In the genomic region with DNA sequence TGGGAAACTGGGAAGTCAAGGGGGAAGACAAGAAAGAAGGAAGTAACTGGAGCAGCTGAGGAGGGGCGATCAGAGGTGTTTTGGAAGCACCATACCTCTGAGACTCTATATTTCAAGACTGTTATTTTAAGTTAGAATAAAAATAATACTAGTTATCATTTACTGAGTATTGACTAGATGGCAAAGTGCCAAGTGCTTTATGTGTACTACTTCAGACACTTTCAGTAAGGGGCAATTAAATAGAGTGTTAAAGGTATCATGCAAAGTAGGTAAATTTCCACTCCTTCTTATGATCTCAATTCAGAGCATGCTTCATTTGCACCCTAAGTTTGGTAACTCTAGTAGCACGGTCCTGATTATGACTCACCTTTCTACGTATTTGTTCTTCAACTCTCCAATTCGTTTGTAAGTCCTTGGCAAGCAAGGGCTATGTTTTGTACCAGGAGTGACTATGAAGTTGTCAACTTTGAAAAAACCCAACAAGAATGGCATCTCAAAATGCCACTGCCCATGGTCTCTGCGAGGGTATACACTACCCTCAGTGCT, we compare ENCODE assay signal across 24 cellular contexts.
DNase-seq lines count a peak whose midpoint lies in the region; ATAC-seq, FAIRE-seq and TF ChIP-seq lines count a peak whose summit lies in the region.
"Had no signal": no experiment of that assay in that cellular context is flagged by ENCODE, and none has a peak within 500 bp of the region (broad histone marks: within the 10 kb centered on the region; RNA-seq: fewer than 3 reads in every experiment).

No MANE protein-coding gene starts in this region.

- no peak overlapping the region for H3K27ac ChIP-seq in GM23338 (ENCODE audit: low read depth)
- peak overlapping the region; percentile 40 for H3K27ac ChIP-seq in lower lobe of right lung
- H3K27ac ChIP-seq: tibial nerve, WERI-Rb-1 had no signal

- H3F3A ChIP-seq in GM23338 (replicated peaks; ENCODE audit: low read depth) = peaks cover 6% of the 10 kb centered on the region; the same call in 1 of the 2 replicates

- H3K4me1 Mint-ChIP-seq in GM23338 = peaks cover 78% of the 10 kb centered on the region

- H3K4me3 ChIP-seq in GM23338 = no peak overlapping the region
- no peak overlapping the region for H3K4me3 ChIP-seq in lower lobe of right lung
- H3K4me3 ChIP-seq: tibial nerve had no signal

- H3K9me2 ChIP-seq in GM23338 (ENCODE audit: insufficient read depth) = no peaks in the 10 kb centered on the region

- H3K36me3 ChIP-seq in GM23338 (ENCODE audit: insufficient read depth) (no peaks in the 10 kb centered on the region), lower lobe of right lung (peaks cover 2% of the 10 kb centered on the region)

- no peak for FAIRE-seq in HTR-8/SVneo (lab: Jason Lieb, UNC)
- FAIRE-seq: GM18507 had no signal

- H3K36me3 Mint-ChIP-seq in GM23338 (ENCODE audit: low read depth) = no peaks in the 10 kb centered on the region

- DNase-seq in GM23338 (ENCODE audit: low spot score) (no peak), NCI-H1436 treated with DMSO at 0.1 percent for 48 hours (lab: John Stamatoyannopoulos, UW) (peak; percentile 9), astrocyte of the hippocampus (ENCODE audit: low read depth, low spot score) (peak; percentile 56), lower lobe of right lung (no peak), SHP77 (lab: John Stamatoyannopoulos, UW) (no peak), HTR-8/SVneo (ENCODE audit: insufficient read length, low spot score) (no peak), NCI-H526 (lab: John Stamatoyannopoulos, UW) (no peak)
- DNase-seq: activated CD4-positive, alpha-beta T cell treated with anti-CD3 and anti-CD28 coated beads, Interleukin-2, amount 50 U/mL, for 48 hours; activated naive CD4-positive, alpha-beta T cell treated with Interleukin-2 at 50 U/mL for 16 hours; activated T-cell treated with anti-CD3 and anti-CD28 coated beads for 4 hours; AML-193; aorta; COR-L47; GOT3; islet precursor cell; mesenchymal stem cell; naive thymus-derived CD4-positive, alpha-beta T cell; stimulated activated CD4-positive, alpha-beta T cell treated with anti-CD3 and anti-CD28 coated beads, Interleukin-1b, Interleukin-23, amount 100 ng/mL, for 48 hours; stimulated activated naive CD4-positive, alpha-beta T cell treated with Interleukin-2 at 50 U/mL for 16 hours; T-helper 17 cell; WERI-Rb-1 had no signal

- peaks cover 4% of the 10 kb centered on the region for H3K27me3 Mint-ChIP-seq in GM23338 (ENCODE audit: insufficient read depth, low read depth, poor library complexity)
- H3K27me3 Mint-ChIP-seq: naive thymus-derived CD4-positive, alpha-beta T cell; T-helper 17 cell had no signal

- no peak overlapping the region for H3K4me3 Mint-ChIP-seq in GM23338
- H3K4me3 Mint-ChIP-seq: endodermal cell; naive thymus-derived CD4-positive, alpha-beta T cell; T-helper 17 cell had no signal

- ATAC-seq in GM23338 (no peak), lower lobe of right lung (peak; percentile 76 to 84)
- ATAC-seq: naive thymus-derived CD4-positive, alpha-beta T cell; T-helper 17 cell had no signal

- H3K9me3 ChIP-seq in lower lobe of right lung = no peaks in the 10 kb centered on the region
- H3K9me3 ChIP-seq: tibial nerve had no signal

- TF ChIP-seq CTCF in GM23338 (conservative IDR thresholded peaks at IDR 0.05; ENCODE audit: low read depth in 2 of 2) (no peak), lower lobe of right lung (IDR thresholded peaks at IDR 0.05) (no peak)

- no peak overlapping the region for H2AFZ ChIP-seq in GM23338

- no peaks in the 10 kb centered on the region for H3K9me3 Mint-ChIP-seq in GM23338
- H3K9me3 Mint-ChIP-seq: endodermal cell; naive thymus-derived CD4-positive, alpha-beta T cell had no signal

- peaks cover 79% of the 10 kb centered on the region for H3K4me1 ChIP-seq in GM23338 (ENCODE audit: insufficient read depth)
- peaks cover 5% of the 10 kb centered on the region for H3K4me1 ChIP-seq in lower lobe of right lung

- H3K27me3 ChIP-seq in GM23338 (ENCODE audit: insufficient read depth) = no peaks in the 10 kb centered on the region
- H3K27me3 ChIP-seq in lower lobe of right lung (ENCODE audit: low read depth) = no peaks in the 10 kb centered on the region
- H3K27me3 ChIP-seq: tibial nerve had no signal

- peak overlapping the region; percentile 41 for H3K4me2 ChIP-seq in GM23338

- intact Hi-C loops in lower lobe of right lung (cut with DNase I) = no loop called here

- H4K20me1 ChIP-seq in GM23338 (replicated peaks; ENCODE audit: insufficient read depth) = no peaks in the 10 kb centered on the region; the same call in 1 of the 2 replicates

- no peak overlapping the region for H3K27ac Mint-ChIP-seq in GM23338
- H3K27ac Mint-ChIP-seq: endodermal cell, T-helper 17 cell had no signal

- no peaks in the 10 kb centered on the region; the same call in 1 of the 2 replicates for H3K79me2 ChIP-seq in GM23338 (replicated peaks; ENCODE audit: insufficient read depth)

TF ChIP-seq in GM23338, 12 proteins besides CTCF, POLR2A, EP300 and RAD21:
- TF ChIP-seq, protein P1, sequence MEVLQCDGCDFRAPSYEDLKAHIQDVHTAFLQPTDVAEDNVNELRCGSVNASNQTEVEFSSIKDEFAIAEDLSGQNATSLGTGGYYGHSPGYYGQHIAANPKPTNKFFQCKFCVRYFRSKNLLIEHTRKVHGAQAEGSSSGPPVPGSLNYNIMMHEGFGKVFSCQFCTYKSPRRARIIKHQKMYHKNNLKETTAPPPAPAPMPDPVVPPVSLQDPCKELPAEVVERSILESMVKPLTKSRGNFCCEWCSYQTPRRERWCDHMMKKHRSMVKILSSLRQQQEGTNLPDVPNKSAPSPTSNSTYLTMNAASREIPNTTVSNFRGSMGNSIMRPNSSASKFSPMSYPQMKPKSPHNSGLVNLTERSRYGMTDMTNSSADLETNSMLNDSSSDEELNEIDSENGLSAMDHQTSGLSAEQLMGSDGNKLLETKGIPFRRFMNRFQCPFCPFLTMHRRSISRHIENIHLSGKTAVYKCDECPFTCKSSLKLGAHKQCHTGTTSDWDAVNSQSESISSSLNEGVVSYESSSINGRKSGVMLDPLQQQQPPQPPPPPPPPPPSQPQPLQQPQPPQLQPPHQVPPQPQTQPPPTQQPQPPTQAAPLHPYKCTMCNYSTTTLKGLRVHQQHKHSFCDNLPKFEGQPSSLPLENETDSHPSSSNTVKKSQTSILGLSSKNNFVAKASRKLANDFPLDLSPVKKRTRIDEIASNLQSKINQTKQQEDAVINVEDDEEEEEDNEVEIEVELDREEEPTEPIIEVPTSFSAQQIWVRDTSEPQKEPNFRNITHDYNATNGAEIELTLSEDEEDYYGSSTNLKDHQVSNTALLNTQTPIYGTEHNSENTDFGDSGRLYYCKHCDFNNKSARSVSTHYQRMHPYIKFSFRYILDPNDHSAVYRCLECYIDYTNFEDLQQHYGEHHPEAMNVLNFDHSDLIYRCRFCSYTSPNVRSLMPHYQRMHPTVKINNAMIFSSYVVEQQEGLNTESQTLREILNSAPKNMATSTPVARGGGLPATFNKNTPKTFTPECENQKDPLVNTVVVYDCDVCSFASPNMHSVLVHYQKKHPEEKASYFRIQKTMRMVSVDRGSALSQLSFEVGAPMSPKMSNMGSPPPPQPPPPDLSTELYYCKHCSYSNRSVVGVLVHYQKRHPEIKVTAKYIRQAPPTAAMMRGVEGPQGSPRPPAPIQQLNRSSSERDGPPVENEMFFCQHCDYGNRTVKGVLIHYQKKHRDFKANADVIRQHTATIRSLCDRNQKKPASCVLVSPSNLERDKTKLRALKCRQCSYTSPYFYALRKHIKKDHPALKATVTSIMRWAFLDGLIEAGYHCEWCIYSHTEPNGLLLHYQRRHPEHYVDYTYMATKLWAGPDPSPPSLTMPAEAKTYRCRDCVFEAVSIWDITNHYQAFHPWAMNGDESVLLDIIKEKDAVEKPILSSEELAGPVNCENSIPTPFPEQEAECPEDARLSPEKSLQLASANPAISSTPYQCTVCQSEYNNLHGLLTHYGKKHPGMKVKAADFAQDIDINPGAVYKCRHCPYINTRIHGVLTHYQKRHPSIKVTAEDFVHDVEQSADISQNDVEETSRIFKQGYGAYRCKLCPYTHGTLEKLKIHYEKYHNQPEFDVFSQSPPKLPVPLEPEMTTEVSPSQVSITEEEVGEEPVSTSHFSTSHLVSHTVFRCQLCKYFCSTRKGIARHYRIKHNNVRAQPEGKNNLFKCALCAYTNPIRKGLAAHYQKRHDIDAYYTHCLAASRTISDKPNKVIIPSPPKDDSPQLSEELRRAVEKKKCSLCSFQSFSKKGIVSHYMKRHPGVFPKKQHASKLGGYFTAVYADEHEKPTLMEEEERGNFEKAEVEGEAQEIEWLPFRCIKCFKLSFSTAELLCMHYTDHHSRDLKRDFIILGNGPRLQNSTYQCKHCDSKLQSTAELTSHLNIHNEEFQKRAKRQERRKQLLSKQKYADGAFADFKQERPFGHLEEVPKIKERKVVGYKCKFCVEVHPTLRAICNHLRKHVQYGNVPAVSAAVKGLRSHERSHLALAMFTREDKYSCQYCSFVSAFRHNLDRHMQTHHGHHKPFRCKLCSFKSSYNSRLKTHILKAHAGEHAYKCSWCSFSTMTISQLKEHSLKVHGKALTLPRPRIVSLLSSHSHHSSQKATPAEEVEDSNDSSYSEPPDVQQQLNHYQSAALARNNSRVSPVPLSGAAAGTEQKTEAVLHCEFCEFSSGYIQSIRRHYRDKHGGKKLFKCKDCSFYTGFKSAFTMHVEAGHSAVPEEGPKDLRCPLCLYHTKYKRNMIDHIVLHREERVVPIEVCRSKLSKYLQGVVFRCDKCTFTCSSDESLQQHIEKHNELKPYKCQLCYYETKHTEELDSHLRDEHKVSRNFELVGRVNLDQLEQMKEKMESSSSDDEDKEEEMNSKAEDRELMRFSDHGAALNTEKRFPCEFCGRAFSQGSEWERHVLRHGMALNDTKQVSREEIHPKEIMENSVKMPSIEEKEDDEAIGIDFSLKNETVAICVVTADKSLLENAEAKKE (CRISPR knock-in tag; IDR thresholded peaks at IDR 0.05) = no peak
- no peak for TF ChIP-seq NANOG (IDR thresholded peaks at IDR 0.05; ENCODE audit: borderline replicate concordance)
- TF ChIP-seq, protein P2, sequence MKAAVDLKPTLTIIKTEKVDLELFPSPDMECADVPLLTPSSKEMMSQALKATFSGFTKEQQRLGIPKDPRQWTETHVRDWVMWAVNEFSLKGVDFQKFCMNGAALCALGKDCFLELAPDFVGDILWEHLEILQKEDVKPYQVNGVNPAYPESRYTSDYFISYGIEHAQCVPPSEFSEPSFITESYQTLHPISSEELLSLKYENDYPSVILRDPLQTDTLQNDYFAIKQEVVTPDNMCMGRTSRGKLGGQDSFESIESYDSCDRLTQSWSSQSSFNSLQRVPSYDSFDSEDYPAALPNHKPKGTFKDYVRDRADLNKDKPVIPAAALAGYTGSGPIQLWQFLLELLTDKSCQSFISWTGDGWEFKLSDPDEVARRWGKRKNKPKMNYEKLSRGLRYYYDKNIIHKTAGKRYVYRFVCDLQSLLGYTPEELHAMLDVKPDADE (IDR thresholded peaks at IDR 0.05) = no peak
- no peak for TF ChIP-seq ZNF114 (CRISPR knock-in tag; IDR thresholded peaks at IDR 0.05)
- no peak for TF ChIP-seq EZH2 (IDR thresholded peaks at IDR 0.05; ENCODE audit: low read depth, unreplicated experiment)
- TF ChIP-seq ZNF331 (CRISPR knock-in tag; IDR thresholded peaks at IDR 0.05; ENCODE audit: low read depth) = no peak
- no peak for TF ChIP-seq STAT1 (IDR thresholded peaks at IDR 0.05; ENCODE audit: unreplicated experiment)
- no peak for TF ChIP-seq EZH2phosphoT487 (IDR thresholded peaks at IDR 0.05; ENCODE audit: unreplicated experiment)
- no peak for TF ChIP-seq CREB1 (CRISPR knock-in tag; IDR thresholded peaks at IDR 0.05; ENCODE audit: low read depth)
TF ChIP-seq in GM23338: peak in this region for 0.

Comparison
In these comparisons a context has a peak if more than half of its experiments do, and no peak if none do; other contexts are left out.
1. DNase-seq: peak in NCI-H1436 treated with DMSO at 0.1 percent for 48 hours (single experiment) and astrocyte of the hippocampus (single experiment); none in GM23338 (single experiment), lower lobe of right lung (single experiment), SHP77 (0 of 2), HTR-8/SVneo (single experiment) and NCI-H526 (0 of 2).